In the genomic region with DNA sequence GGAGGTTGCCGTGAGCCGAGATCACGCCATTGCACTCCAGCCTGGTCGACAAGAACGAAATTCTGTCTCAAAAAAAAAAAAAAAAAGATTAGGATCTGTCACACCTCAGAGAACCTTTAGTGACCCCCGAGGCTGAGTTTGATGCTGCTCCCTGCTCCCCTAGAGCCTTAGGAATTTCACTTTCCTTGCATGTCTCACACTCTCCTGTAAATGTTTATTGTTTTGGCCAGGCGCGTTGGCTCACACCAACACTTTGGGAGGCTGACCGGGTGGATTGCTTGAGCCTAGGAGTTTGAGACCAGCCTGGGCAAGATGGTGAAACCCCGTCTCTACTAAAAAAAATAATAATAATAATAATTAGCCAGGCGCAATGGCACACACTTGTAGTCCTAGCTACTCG, we compare ENCODE assay signal across 16 cellular contexts. TPM values are rescaled to one million over a fixed set of nuclear protein-coding genes. Genes with fewer than 3 reads are reported as not detected.
"Had no signal": no experiment of that assay in that cellular context is flagged by ENCODE, and none has a peak within 500 bp of the region (broad histone marks: within the 10 kb centered on the region; RNA-seq: fewer than 3 reads in every experiment).

No MANE protein-coding gene starts in this region.

- H3K27ac ChIP-seq: SJSA1 had no signal

- ATAC-seq: left colon, WTC11 had no signal

- DNase-seq: activated CD4-positive, alpha-beta T cell treated with anti-CD3 and anti-CD28 coated beads for 48 hours; amniotic stem cell; erythroblast; left colon; mesenchymal stem cell; stimulated activated CD4-positive, alpha-beta T cell treated with anti-CD3 and anti-CD28 coated beads, Interleukin-4, amount 100 ng/mL, for 4 hours; stomach had no signal

- H3K36me3 ChIP-seq: SJSA1, stomach, tibial nerve had no signal

- H3K4me1 Mint-ChIP-seq: WTC11 had no signal

- H3K4me3 ChIP-seq: SJSA1, stomach, tibial nerve had no signal

- H3K27me3 Mint-ChIP-seq: activated naive CD4-positive, alpha-beta T cell treated with anti-CD3 and anti-CD28 coated beads, Interleukin-2, amount 50 U/mL, for 24 hours; brain; central memory CD8-positive, alpha-beta T cell; dendritic cell treated with granulocyte-macrophage colony-stimulating factor and Interleukin-4, amounts not matched to agents 40 ng/mL and 50 ng/mL, for 4 days had no signal

- H3K27me3 ChIP-seq: SJSA1, stomach, tibial nerve had no signal

- H3K27ac Mint-ChIP-seq: activated T-helper 2 cell treated with anti-CD3 and anti-CD28 coated beads, Interferon-gamma antibody, Interleukin-2, Interleukin-4, amounts not matched to agents 10 μg/mL and 5 μg/mL and 100 μg/mL, durations not matched to agents 14 hours and 24 hours and 36 hours; dendritic cell treated with granulocyte-macrophage colony-stimulating factor and Interleukin-4, amounts not matched to agents 40 ng/mL and 50 ng/mL, for 4 days had no signal

- H3K9me3 ChIP-seq: SJSA1, stomach, tibial nerve had no signal

- H3K4me3 Mint-ChIP-seq: activated naive CD4-positive, alpha-beta T cell treated with anti-CD3 and anti-CD28 coated beads, Interleukin-2, amount 50 U/mL, for 24 hours; brain; central memory CD8-positive, alpha-beta T cell; dendritic cell treated with granulocyte-macrophage colony-stimulating factor and Interleukin-4, amounts not matched to agents 40 ng/mL and 50 ng/mL, for 4 days; WTC11 had no signal

- H3K9me3 Mint-ChIP-seq: brain, WTC11 had no signal

RNA-seq across cellular contexts. Expression of a gene that starts 53.8 kb away (rescaled TPM):
- polyA plus RNA-seq: neural cell had no signal
